In the genomic region with DNA sequence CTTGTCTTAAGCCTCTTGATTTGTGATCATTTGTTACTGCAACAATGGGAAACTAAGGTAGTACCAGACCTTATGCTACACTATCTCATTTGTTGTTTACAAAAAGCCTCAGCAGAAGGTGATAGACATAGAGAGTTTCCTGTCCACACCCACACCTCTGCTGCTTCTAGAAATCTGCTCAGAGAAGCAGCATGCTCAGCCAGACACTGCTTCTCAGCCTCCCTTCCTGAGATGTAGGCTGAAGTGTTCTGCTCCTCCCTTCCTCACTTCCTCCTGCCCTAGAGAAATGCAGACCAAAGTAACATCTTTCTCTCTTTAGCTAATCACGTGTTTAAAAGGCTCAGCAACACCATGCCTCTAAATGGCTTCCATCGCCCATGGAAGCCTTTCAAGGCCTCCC, we compare ENCODE assay signal across 7 cellular contexts.
A peak's percentile ranks its signal among the peaks of the same experiment; 100 is the strongest.
DNase-seq lines count a peak whose midpoint lies in the region; ATAC-seq lines count a peak whose summit lies in the region.

No MANE protein-coding gene starts in this region.

- CTCF ChIA-PET in activated CD4-positive, alpha-beta memory T cell treated with anti-CD3 and anti-CD28 coated beads, Interleukin-2, amount 10 ng/mL, durations not matched to agents 7 days and 5 days (lab: Charles Lee): no interaction called here

- no peaks in the 10 kb centered on the region for H3K27me3 Mint-ChIP-seq in activated CD4-positive, alpha-beta memory T cell treated with anti-CD3 and anti-CD28 coated beads, Interleukin-2, amount 10 ng/mL, durations not matched to agents 7 days and 5 days
- no peaks in the 10 kb centered on the region for H3K27me3 Mint-ChIP-seq in naive B cell

- peaks cover 36% of the 10 kb centered on the region for H3K4me1 Mint-ChIP-seq in activated CD4-positive, alpha-beta memory T cell treated with anti-CD3 and anti-CD28 coated beads, Interleukin-2, amount 10 ng/mL, durations not matched to agents 7 days and 5 days
- H3K4me1 Mint-ChIP-seq in naive B cell: peaks cover 49 to 63% (median 57%) of the 10 kb centered on the region in 3 donors

- ATAC-seq in GM18867 (IDR thresholded peaks at IDR 0.05; ENCODE audit: unreplicated experiment) (peak; percentile 65), HG02623 (IDR thresholded peaks at IDR 0.05; ENCODE audit: unreplicated experiment) (peak; percentile 57), naive B cell (ENCODE audit: low read depth in 2 of 2) (peak; percentile 46 to 51), GM18873 (IDR thresholded peaks at IDR 0.05; ENCODE audit: low FRiP score, unreplicated experiment) (no peak)

- peaks cover 12% of the 10 kb centered on the region for H3K9me3 Mint-ChIP-seq in activated CD4-positive, alpha-beta memory T cell treated with anti-CD3 and anti-CD28 coated beads, Interleukin-2, amount 10 ng/mL, durations not matched to agents 7 days and 5 days
- peaks cover 0 to 4% (median 0%) of the 10 kb centered on the region in 7 donors for H3K9me3 Mint-ChIP-seq in naive B cell

- POLR2A ChIA-PET in activated CD4-positive, alpha-beta memory T cell treated with anti-CD3 and anti-CD28 coated beads, Interleukin-2, amount 10 ng/mL, durations not matched to agents 7 days and 5 days (lab: Charles Lee): interaction anchor here (1.0 to 1.7 kb wide), 2 partner anchors 13 to 74 kb away, joined by 3 to 4 read pairs; no protein-coding TSS in a partner anchor

- peaks cover 3% of the 10 kb centered on the region for H3K36me3 Mint-ChIP-seq in activated CD4-positive, alpha-beta memory T cell treated with anti-CD3 and anti-CD28 coated beads, Interleukin-2, amount 10 ng/mL, durations not matched to agents 7 days and 5 days (ENCODE audit: low read depth)
- H3K36me3 Mint-ChIP-seq in naive B cell: no peaks in the 10 kb centered on the region

- DNase-seq in activated CD4-positive, alpha-beta memory T cell treated with anti-CD3 and anti-CD28 coated beads, Interleukin-2, amount 10 ng/mL, durations not matched to agents 7 days and 5 days: peak; percentile 63
- DNase-seq in naive B cell (peak; percentile 31), midbrain (lab: John Stamatoyannopoulos, UW) (no peak), hippocampal formation (lab: John Stamatoyannopoulos, UW) (no peak)

- peak overlapping the region; percentile 80 for H3K27ac Mint-ChIP-seq in activated CD4-positive, alpha-beta memory T cell treated with anti-CD3 and anti-CD28 coated beads, Interleukin-2, amount 10 ng/mL, durations not matched to agents 7 days and 5 days
- peak overlapping the region; percentile 7 to 96 (median 77) for H3K27ac Mint-ChIP-seq in naive B cell

- H3K4me3 Mint-ChIP-seq in activated CD4-positive, alpha-beta memory T cell treated with anti-CD3 and anti-CD28 coated beads, Interleukin-2, amount 10 ng/mL, durations not matched to agents 7 days and 5 days: no peak overlapping the region
- H3K4me3 Mint-ChIP-seq in naive B cell: peak overlapping the region in 7 of 8 donors; percentile 20 to 79 (median 65)

Comparison
In these comparisons a context has a peak if more than half of its experiments do, and no peak if none do; other contexts are left out.
1. DNase-seq: peak in activated CD4-positive, alpha-beta memory T cell treated with anti-CD3 and anti-CD28 coated beads, Interleukin-2, amount 10 ng/mL, durations not matched to agents 7 days and 5 days (single experiment) and naive B cell (single experiment); none in midbrain (single experiment) and hippocampal formation (0 of 2).